ENCODE assay signal across 7 cellular contexts in genomic region chr1:228276361-228276831, GRCh38.
DNase-seq lines count a peak whose midpoint lies in the region; ATAC-seq lines count a peak whose summit lies in the region.

No MANE protein-coding gene starts in this region.

- no peak overlapping the region for H3K27ac Mint-ChIP-seq in activated T-helper 1 cell treated with anti-CD3 and anti-CD28 coated beads, Interleukin-12 subunit alpha, Interleukin-12 subunit beta, Interleukin-2, Interleukin-4 antibody, amounts not matched to agents 30 ng/mL and 10 ng/mL and 1 ng/mL, durations not matched to agents 14 hours and 24 hours and 36 hours
- peak overlapping the region in 1 of 6 donors; percentile 53 for H3K27ac Mint-ChIP-seq in immature natural killer cell
- H3K27ac Mint-ChIP-seq in stimulated activated naive CD8-positive, alpha-beta T cell treated with anti-CD3 and anti-CD28 coated beads, Interleukin-15, Interleukin-2, amounts not matched to agents 100 ng/mL and 50 ng/mL, for 24 hours = no peak overlapping the region

- peaks cover 9% of the 10 kb centered on the region for H3K4me1 ChIP-seq in HAP-1

- H3K4me1 Mint-ChIP-seq in activated T-helper 1 cell treated with anti-CD3 and anti-CD28 coated beads, Interleukin-12 subunit alpha, Interleukin-12 subunit beta, Interleukin-2, Interleukin-4 antibody, amounts not matched to agents 30 ng/mL and 10 ng/mL and 1 ng/mL, durations not matched to agents 14 hours and 24 hours and 36 hours (ENCODE audit: low read depth) = peaks cover 8% of the 10 kb centered on the region
- peaks cover 0 to 10% of the 10 kb centered on the region in 2 donors for H3K4me1 Mint-ChIP-seq in immature natural killer cell
- H3K4me1 Mint-ChIP-seq in stimulated activated naive CD8-positive, alpha-beta T cell treated with anti-CD3 and anti-CD28 coated beads, Interleukin-15, Interleukin-2, amounts not matched to agents 100 ng/mL and 50 ng/mL, for 24 hours (ENCODE audit: low read depth) = peaks cover 7% of the 10 kb centered on the region

- H3K36me3 Mint-ChIP-seq in activated T-helper 1 cell treated with anti-CD3 and anti-CD28 coated beads, Interleukin-12 subunit alpha, Interleukin-12 subunit beta, Interleukin-2, Interleukin-4 antibody, amounts not matched to agents 30 ng/mL and 10 ng/mL and 1 ng/mL, durations not matched to agents 14 hours and 24 hours and 36 hours (ENCODE audit: low read depth) = no peaks in the 10 kb centered on the region
- H3K36me3 Mint-ChIP-seq in immature natural killer cell = no peaks in the 10 kb centered on the region
- no peaks in the 10 kb centered on the region for H3K36me3 Mint-ChIP-seq in stimulated activated naive CD8-positive, alpha-beta T cell treated with anti-CD3 and anti-CD28 coated beads, Interleukin-15, Interleukin-2, amounts not matched to agents 100 ng/mL and 50 ng/mL, for 24 hours (ENCODE audit: low read depth)

- no peaks in the 10 kb centered on the region for H3K27me3 Mint-ChIP-seq in activated T-helper 1 cell treated with anti-CD3 and anti-CD28 coated beads, Interleukin-12 subunit alpha, Interleukin-12 subunit beta, Interleukin-2, Interleukin-4 antibody, amounts not matched to agents 30 ng/mL and 10 ng/mL and 1 ng/mL, durations not matched to agents 14 hours and 24 hours and 36 hours (ENCODE audit: insufficient read depth)
- peaks cover 0 to 6% (median 3%) of the 10 kb centered on the region in 3 donors for H3K27me3 Mint-ChIP-seq in immature natural killer cell (ENCODE audit: low read depth in 3 of 3)
- H3K27me3 Mint-ChIP-seq in stimulated activated naive CD8-positive, alpha-beta T cell treated with anti-CD3 and anti-CD28 coated beads, Interleukin-15, Interleukin-2, amounts not matched to agents 100 ng/mL and 50 ng/mL, for 24 hours = no peaks in the 10 kb centered on the region

- in situ Hi-C loops in HAP-1 (cut with MboI; ENCODE audit: low sequenced_read_pairs) = no loop called here

- H3K36me3 ChIP-seq in HAP-1 (replicated peaks) = no peaks in the 10 kb centered on the region

- intact Hi-C loops in activated T-helper 1 cell treated with anti-CD3 and anti-CD28 coated beads, Interleukin-12 subunit alpha, Interleukin-12 subunit beta, Interleukin-2, Interleukin-4 antibody, amounts not matched to agents 30 ng/mL and 10 ng/mL and 1 ng/mL, durations not matched to agents 14 hours and 24 hours and 36 hours (cut with micrococcal nuclease) = loop anchor here (1.0 to 10.0 kb wide), 11 partner anchors 63 to 542 kb away; partner anchors contain the start of genes GUK1, IBA57, JMJD4 and MRPL55

- peak overlapping the region; percentile 64 for H3K4me3 ChIP-seq in HAP-1

- H3K9me3 Mint-ChIP-seq in activated T-helper 1 cell treated with anti-CD3 and anti-CD28 coated beads, Interleukin-12 subunit alpha, Interleukin-12 subunit beta, Interleukin-2, Interleukin-4 antibody, amounts not matched to agents 30 ng/mL and 10 ng/mL and 1 ng/mL, durations not matched to agents 14 hours and 24 hours and 36 hours = no peaks in the 10 kb centered on the region
- no peaks in the 10 kb centered on the region for H3K9me3 Mint-ChIP-seq in immature natural killer cell
- no peaks in the 10 kb centered on the region for H3K9me3 Mint-ChIP-seq in stimulated activated naive CD8-positive, alpha-beta T cell treated with anti-CD3 and anti-CD28 coated beads, Interleukin-15, Interleukin-2, amounts not matched to agents 100 ng/mL and 50 ng/mL, for 24 hours

- ATAC-seq in HG02678 (IDR thresholded peaks at IDR 0.05; ENCODE audit: unreplicated experiment) = no peak
- no peak for ATAC-seq in GM18517 (IDR thresholded peaks at IDR 0.05; ENCODE audit: unreplicated experiment)

- DNase-seq in HAP-1 (ENCODE audit: low spot score in 2 of 2) (peak in 1 of 2 experiments; percentile 5), immature natural killer cell (peak; percentile 5 to 33 (median 14)), cortex of kidney (lab: John Stamatoyannopoulos, UW) (no peak)
- no peak for DNase-seq in activated T-helper 1 cell treated with anti-CD3 and anti-CD28 coated beads, Interleukin-12 subunit alpha, Interleukin-12 subunit beta, Interleukin-2, Interleukin-4 antibody, amounts not matched to agents 30 ng/mL and 10 ng/mL and 1 ng/mL, durations not matched to agents 14 hours and 24 hours and 36 hours (ENCODE audit: low spot score)

- no peaks in the 10 kb centered on the region for H3K27me3 ChIP-seq in HAP-1 (ENCODE audit: low read depth)

- H3K4me3 Mint-ChIP-seq in activated T-helper 1 cell treated with anti-CD3 and anti-CD28 coated beads, Interleukin-12 subunit alpha, Interleukin-12 subunit beta, Interleukin-2, Interleukin-4 antibody, amounts not matched to agents 30 ng/mL and 10 ng/mL and 1 ng/mL, durations not matched to agents 14 hours and 24 hours and 36 hours = peak overlapping the region; percentile 73
- peak overlapping the region; percentile 75 to 83 (median 78) for H3K4me3 Mint-ChIP-seq in immature natural killer cell
- H3K4me3 Mint-ChIP-seq in stimulated activated naive CD8-positive, alpha-beta T cell treated with anti-CD3 and anti-CD28 coated beads, Interleukin-15, Interleukin-2, amounts not matched to agents 100 ng/mL and 50 ng/mL, for 24 hours = peak overlapping the region; percentile 72

- no peaks in the 10 kb centered on the region for H3K9me3 ChIP-seq in HAP-1

Comparison
In these comparisons a context has a peak if more than half of its experiments do, and no peak if none do; other contexts are left out.
1. DNase-seq: peak in immature natural killer cell (3 of 3); none in activated T-helper 1 cell treated with anti-CD3 and anti-CD28 coated beads, Interleukin-12 subunit alpha, Interleukin-12 subunit beta, Interleukin-2, Interleukin-4 antibody, amounts not matched to agents 30 ng/mL and 10 ng/mL and 1 ng/mL, durations not matched to agents 14 hours and 24 hours and 36 hours (single experiment) and cortex of kidney (single experiment).
2. Peak in every context shown above with its lines, with median percentiles within 50 percentile points of each other: H3K4me3 Mint-ChIP-seq.